23 cellular contexts compared by ENCODE assay signal in the genomic region with DNA sequence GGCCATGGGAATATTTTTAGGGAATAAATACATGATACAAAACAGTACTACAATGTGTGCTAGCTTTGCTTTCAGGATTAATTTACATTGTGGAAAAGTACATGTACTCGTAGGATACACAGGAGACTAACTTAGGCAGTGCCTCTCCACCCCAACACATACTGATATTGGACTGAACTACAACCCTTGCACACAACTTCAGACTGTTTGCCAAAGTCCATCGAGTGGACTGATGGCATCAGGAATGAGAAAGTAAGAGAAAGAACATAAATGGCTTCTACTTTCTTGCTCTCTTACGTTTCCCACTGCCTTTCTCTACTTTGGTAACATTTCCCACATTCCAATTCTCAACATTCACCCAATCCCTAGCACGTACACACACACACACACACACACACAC.
DNase-seq lines count a peak whose midpoint lies in the region; ATAC-seq and TF ChIP-seq lines count a peak whose summit lies in the region.
"Had no signal": no experiment of that assay in that cellular context is flagged by ENCODE, and none has a peak within 500 bp of the region (broad histone marks: within the 10 kb centered on the region; RNA-seq: fewer than 3 reads in every experiment).

No MANE protein-coding gene starts in this region.

- H4K91ac ChIP-seq in IMR-90 (ENCODE audit: insufficient read depth, low read depth, low read length) = no peak overlapping the region

- no peak overlapping the region for H2AK9ac ChIP-seq in IMR-90 (replicated peaks; ENCODE audit: low read depth, low read length, poor library complexity)

- TF ChIP-seq CTCF in IMR-90 (conservative IDR thresholded peaks at IDR 0.05; ENCODE audit: low read depth, low read length) (no peak), esophagus muscularis mucosa (IDR thresholded peaks at IDR 0.05) (no peak), stomach (IDR thresholded peaks at IDR 0.05) (no peak)

- no CpG with 5 or more reads among the region's 4 CpGs for WGBS in IMR-90 (ENCODE audit: extremely low coverage in 2 of 2, insufficient read length in 1 of 2), 2 experiments
- WGBS in esophagus muscularis mucosa = 55% methylated on average over 4 of the region's 4 CpGs
- WGBS in stomach, 5 donors = 59 to 76% (median 71%) methylated on average over 4 of the region's 4 CpGs

- BruUV-seq in IMR-90 (replicated peaks; lab: Mats Ljungman, UMichigan) = no TSS peak

- no peaks in the 10 kb centered on the region for H3K79me1 ChIP-seq in IMR-90 (ENCODE audit: low read depth in 1 of 2, low read length in 2 of 2)

- POLR2A ChIA-PET in IMR-90 (lab: Charles Lee; ENCODE audit: unreplicated experiment) = no interaction called here

- H3K56ac ChIP-seq in IMR-90 (ENCODE audit: extremely low read depth, insufficient read depth, low read length) = no peak overlapping the region

- H3K27me3 ChIP-seq in IMR-90 (ENCODE audit: control insufficient read depth, insufficient read depth, low read length) (no peaks in the 10 kb centered on the region), esophagus muscularis mucosa (no peaks in the 10 kb centered on the region), muscle layer of duodenum (ENCODE audit: low read depth, low read length) (no peaks in the 10 kb centered on the region), stomach (no peaks in the 10 kb centered on the region)
- H3K27me3 ChIP-seq: BLaER1 treated with 17β-estradiol and CSF1 and Interleukin-3, amounts not matched to agents 10 nM and 100 nM; MG63 had no signal

- no peaks in the 10 kb centered on the region for H4K20me1 ChIP-seq in IMR-90 (ENCODE audit: insufficient read depth, low read length)
- H4K20me1 ChIP-seq: BLaER1 treated with 17β-estradiol and CSF1 and Interleukin-3, amounts not matched to agents 10 nM and 100 nM had no signal

- no peak overlapping the region for H2BK15ac ChIP-seq in IMR-90 (ENCODE audit: low read depth, low read length)

- TF ChIP-seq POLR2A in IMR-90 (IDR thresholded peaks at IDR 0.05; ENCODE audit: low read depth, low read length) (no peak), esophagus muscularis mucosa (IDR thresholded peaks at IDR 0.05; ENCODE audit: low read depth) (no peak), stomach (IDR thresholded peaks at IDR 0.05) (no peak)

- H2BK5ac ChIP-seq in IMR-90 (ENCODE audit: low read depth, low read length, poor library complexity, severe bottlenecking) = no peak overlapping the region

- TF ChIP-seq EP300 in esophagus muscularis mucosa (IDR thresholded peaks at IDR 0.05) = no peak
- TF ChIP-seq EP300 in stomach (IDR thresholded peaks at IDR 0.05) = no peak

- no peak overlapping the region for H3K14ac ChIP-seq in IMR-90 (replicated peaks; ENCODE audit: low read depth, low read length)

- H3K9me3 ChIP-seq in IMR-90 (ENCODE audit: control insufficient read depth, insufficient read depth, low read length) (no peaks in the 10 kb centered on the region), esophagus muscularis mucosa (no peaks in the 10 kb centered on the region), muscle layer of duodenum (ENCODE audit: control insufficient read depth in 1 of 2, low read length in 2 of 2) (no peaks in the 10 kb centered on the region), stomach (no peaks in the 10 kb centered on the region)
- H3K9me3 ChIP-seq: BLaER1 treated with 17β-estradiol and CSF1 and Interleukin-3, amounts not matched to agents 10 nM and 100 nM; MG63 had no signal

- peak overlapping the region in 1 of 2 experiments; percentile 70; a peak in 1 of 4 replicates for H4K8ac ChIP-seq in IMR-90 (ENCODE audit: low read depth in 2 of 2, low read length in 2 of 2)

- no peaks in the 10 kb centered on the region; the same call in 1 of the 2 replicates for H3K36me3 ChIP-seq in IMR-90 (ENCODE audit: control insufficient read depth, insufficient read depth, low read length)
- no peaks in the 10 kb centered on the region for H3K36me3 ChIP-seq in esophagus muscularis mucosa
- H3K36me3 ChIP-seq in muscle layer of duodenum (ENCODE audit: control insufficient read depth in 1 of 2, insufficient read depth in 2 of 2, low read length in 2 of 2) = no peaks in the 10 kb centered on the region
- no peaks in the 10 kb centered on the region for H3K36me3 ChIP-seq in stomach
- H3K36me3 ChIP-seq: BLaER1 treated with 17β-estradiol and CSF1 and Interleukin-3, amounts not matched to agents 10 nM and 100 nM; MG63 had no signal

- H3K4ac ChIP-seq in IMR-90 (ENCODE audit: low read depth, low read length) = no peak overlapping the region

- H3K27ac ChIP-seq in IMR-90 (ENCODE audit: insufficient read depth, low read length) (no peak overlapping the region), esophagus muscularis mucosa (replicated peaks in 1 of 4) (peak overlapping the region; percentile 62 to 83 (median 78)), muscle layer of duodenum (ENCODE audit: low read length) (peak overlapping the region; percentile 48), stomach (peak overlapping the region in 3 of 5 donors; percentile 24 to 72 (median 36))
- H3K27ac ChIP-seq: BLaER1 treated with 17β-estradiol and CSF1 and Interleukin-3, amounts not matched to agents 10 nM and 100 nM had no signal

- dilution Hi-C loops in IMR-90 (cut with HindIII; ENCODE audit: low sequenced_read_pairs, unreplicated experiment) = no loop called here

- no peak overlapping the region for H3K4me2 ChIP-seq in IMR-90 (ENCODE audit: low read depth, low read length)

- H3K18ac ChIP-seq in IMR-90 (ENCODE audit: low read depth, low read length) = peak overlapping the region; percentile 46; the same call in 1 of the 2 replicates

- no peak for ATAC-seq in IMR-90 (ENCODE audit: low read depth)
- ATAC-seq in GM18861 (IDR thresholded peaks at IDR 0.05; ENCODE audit: unreplicated experiment) = no peak
- ATAC-seq: CD8-positive, alpha-beta T cell; HCT116; Panc1 had no signal

- H3K4me3 ChIP-seq in IMR-90 (ENCODE audit: insufficient read depth, low read depth, low read length) (no peak overlapping the region), esophagus muscularis mucosa (no peak overlapping the region), muscle layer of duodenum (ENCODE audit: low read depth in 1 of 2, low read length in 2 of 2) (no peak overlapping the region), stomach (no peak overlapping the region)
- H3K4me3 ChIP-seq: BLaER1 treated with 17β-estradiol and CSF1 and Interleukin-3, amounts not matched to agents 10 nM and 100 nM; MG63 had no signal

- H3K23ac ChIP-seq in IMR-90 (ENCODE audit: low read depth, low read length) = no peak overlapping the region

- in situ Hi-C loops in IMR-90 (cut with MboI; ENCODE audit: low sequenced_read_pairs) = no loop called here

- CTCF ChIA-PET in IMR-90 (lab: Yijun Ruan, JAX) = interaction anchor here (1.0 to 1.2 kb wide), 2 partner anchors 8 to 130 kb away, joined by 3 to 4 read pairs; partner anchors contain the start of gene RNF150

- TF ChIP-seq RAD21 in IMR-90 (IDR thresholded peaks at IDR 0.05; ENCODE audit: low read length) = no peak

- H2BK20ac ChIP-seq in IMR-90 (ENCODE audit: low read depth, low read length) = no peak overlapping the region

- no peaks in the 10 kb centered on the region for H3K9me1 ChIP-seq in IMR-90 (ENCODE audit: insufficient read depth, low read length)

- no peak overlapping the region for H2AK5ac ChIP-seq in IMR-90 (ENCODE audit: low read depth, low read length)

- no peak overlapping the region for H2BK120ac ChIP-seq in IMR-90 (ENCODE audit: low read depth, low read length)

- intact Hi-C loops in IMR-90 (cut with micrococcal nuclease) = no loop called here
- intact Hi-C loops in esophagus muscularis mucosa (cut with DNase I) = no loop called here
- intact Hi-C loops in stomach (cut with DNase I; ENCODE audit: low total_unique reads) = no loop called here

- DNase-seq in IMR-90 = no peak
- no peak for DNase-seq in esophagus muscularis mucosa (ENCODE audit: extremely low spot score)
- DNase-seq in stomach = no peak
- DNase-seq in NCI-H2227 treated with DMSO at 0.1 percent for 48 hours (lab: John Stamatoyannopoulos, UW) = no peak
- DNase-seq in epidermal melanocyte (ENCODE audit: insufficient read length, low spot score) = no peak
- DNase-seq in GDM1 (lab: John Stamatoyannopoulos, UW) = no peak
- DNase-seq: Calu3; CD8-positive, alpha-beta T cell; EL; GOT3; Kasumi-1; MG63; NCI-H1092; NCI-H1436 treated with DMSO at 0.1 percent for 48 hours; NCI-H2029; NCI-H2171; NCI-H446 treated with DMSO at 0.1 percent for 48 hours; NCI-H69 had no signal

- peaks cover 6% of the 10 kb centered on the region for H3K4me1 ChIP-seq in IMR-90 (ENCODE audit: control insufficient read depth, insufficient read depth, low read length)
- H3K4me1 ChIP-seq in esophagus muscularis mucosa = peaks cover 32 to 43% (median 36%) of the 10 kb centered on the region in 4 donors
- peaks cover 0 to 4% of the 10 kb centered on the region in 2 donors for H3K4me1 ChIP-seq in muscle layer of duodenum (ENCODE audit: control insufficient read depth in 1 of 2, insufficient read depth in 2 of 2, low read length in 2 of 2)
- peaks cover 0 to 23% (median 2%) of the 10 kb centered on the region in 4 donors for H3K4me1 ChIP-seq in stomach

- no peak overlapping the region for H2AFZ ChIP-seq in IMR-90 (replicated peaks; ENCODE audit: low read length, poor library complexity)

- no peak overlapping the region for H3K9ac ChIP-seq in IMR-90 (ENCODE audit: low read depth, low read length)
- H3K9ac ChIP-seq: BLaER1 treated with 17β-estradiol and CSF1 and Interleukin-3, amounts not matched to agents 10 nM and 100 nM had no signal

- peak overlapping the region; percentile 53; the same call in 1 of the 2 replicates for H4K5ac ChIP-seq in IMR-90 (ENCODE audit: low read depth, low read length)

TF ChIP-seq in IMR-90, 13 proteins besides CTCF, POLR2A, EP300 and RAD21:
- no peak for TF ChIP-seq BHLHE40 (IDR thresholded peaks at IDR 0.05; ENCODE audit: low read depth, low read length)
- no peak for TF ChIP-seq CEBPB (IDR thresholded peaks at IDR 0.05; ENCODE audit: low read depth, low read length)
